In the genomic region with DNA sequence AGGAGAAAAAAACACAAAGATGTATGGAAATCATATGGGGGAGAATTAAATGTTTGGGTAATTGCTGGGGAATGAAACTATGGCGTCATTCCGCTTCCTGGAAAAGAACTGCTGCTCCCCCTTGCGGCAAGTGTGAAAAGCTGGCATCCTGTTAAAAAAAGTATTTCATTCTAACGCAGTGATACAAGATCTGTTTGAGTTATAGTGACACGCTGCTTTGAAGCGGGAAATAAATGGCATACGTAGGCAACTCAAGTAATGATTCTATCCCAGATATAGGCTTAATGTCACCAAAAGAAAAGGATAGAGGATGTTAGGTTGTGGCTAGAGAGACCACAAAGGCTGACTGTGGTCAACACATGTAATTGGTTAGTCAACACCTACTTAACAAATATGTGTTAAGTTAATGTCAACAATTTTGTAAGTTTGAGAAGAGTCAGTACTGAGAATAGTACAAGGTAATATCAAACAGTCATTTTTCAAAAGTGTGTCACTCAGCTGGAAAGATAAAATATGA, we compare ENCODE assay signal across 7 cellular contexts.
DNase-seq lines count a peak whose midpoint lies in the region; ATAC-seq and TF ChIP-seq lines count a peak whose summit lies in the region.

No MANE protein-coding gene starts in this region.

- no peaks in the 10 kb centered on the region for H3K4me1 ChIP-seq in uterus

- no peaks in the 10 kb centered on the region for H3K36me3 ChIP-seq in uterus

- ATAC-seq in HG02970 (IDR thresholded peaks at IDR 0.05; ENCODE audit: low FRiP score, unreplicated experiment), result peak; percentile 55
- peak; percentile 66 for ATAC-seq in omental fat pad (ENCODE audit: low FRiP score)

- intact Hi-C loops in uterus (cut with DNase I; ENCODE audit: low total_unique reads), result no loop called here

- peak; percentile 51 for DNase-seq in NCI-H82 (lab: John Stamatoyannopoulos, UW)
- peak; percentile 18 for DNase-seq in activated T-cell treated with anti-CD3 and anti-CD28 coated beads for 4 hours
- DNase-seq in fibroblast of villous mesenchyme (ENCODE audit: low read depth), result peak; percentile 75
- no peak for DNase-seq in omental fat pad (ENCODE audit: low spot score)
- peak; percentile 36 to 54 for DNase-seq in uterus

- H3K27ac ChIP-seq in uterus, result peak overlapping the region in 1 of 2 donors; percentile 18

- peak; percentile 62; the same call in 1 of the 2 replicates for TF ChIP-seq CTCF in GM12874 (IDR thresholded peaks at IDR 0.05; ENCODE audit: insufficient read depth, low read depth, low read length)
- peak; percentile 90 for TF ChIP-seq CTCF in fibroblast of villous mesenchyme (IDR thresholded peaks at IDR 0.05; ENCODE audit: insufficient read depth, low read depth, low read length)
- TF ChIP-seq CTCF in omental fat pad (IDR thresholded peaks at IDR 0.05), result peak in 1 of 3 donors; percentile 68
- peak; percentile 72 to 79 (median 74) for TF ChIP-seq CTCF in uterus (IDR thresholded peaks at IDR 0.05)

- no peaks in the 10 kb centered on the region for H3K9me3 ChIP-seq in uterus

- no peak overlapping the region for H3K4me3 ChIP-seq in fibroblast of villous mesenchyme (ENCODE audit: low read depth, low read length)
- H3K4me3 ChIP-seq in uterus, result no peak overlapping the region

- no peaks in the 10 kb centered on the region for H3K27me3 ChIP-seq in uterus

- TF ChIP-seq POLR2A in uterus (IDR thresholded peaks at IDR 0.05), result no peak
